Comparison of ENCODE assay signal across 1 cellular context in the genomic region with DNA sequence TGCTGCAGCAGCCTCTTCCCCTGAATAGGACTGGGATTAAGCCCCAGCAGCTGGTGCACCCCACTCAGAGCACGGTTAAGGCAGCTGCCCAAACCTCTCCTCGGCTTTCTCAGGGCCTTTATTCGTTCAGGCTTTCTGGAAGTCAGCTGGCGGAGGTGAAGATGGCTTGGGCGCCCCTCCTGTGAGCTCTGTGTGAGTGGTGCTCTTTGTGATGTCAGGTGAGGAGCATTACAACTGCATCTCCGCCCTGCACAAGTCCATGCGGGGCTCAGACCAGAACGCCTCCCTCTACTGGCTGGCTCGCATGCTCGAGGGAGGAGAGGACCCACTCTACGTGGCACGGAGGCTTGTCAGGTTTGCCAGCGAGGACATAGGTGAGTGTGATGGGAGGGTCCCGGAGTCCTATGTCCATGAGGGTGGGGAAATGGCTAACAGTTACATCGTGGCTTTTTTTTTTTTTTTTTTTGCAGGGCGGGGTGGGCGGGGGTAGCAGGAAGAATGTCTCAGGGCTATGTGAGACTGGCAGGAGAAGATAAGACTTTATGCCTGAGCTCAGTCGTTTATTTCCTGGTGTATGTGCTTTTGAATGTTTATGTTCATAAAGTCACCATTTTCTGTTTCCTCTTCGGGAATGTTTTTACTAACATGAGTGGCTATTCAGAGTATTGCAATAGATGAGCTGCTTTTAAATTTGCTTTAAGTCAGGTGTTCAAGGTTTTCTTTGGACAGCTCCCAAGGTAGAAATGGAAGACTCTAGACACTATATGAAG.
TF ChIP-seq lines count a peak whose summit lies in the region.

No MANE protein-coding gene starts in this region.

TF ChIP-seq in K562, 482 proteins besides CTCF, POLR2A, EP300 and RAD21 (continued from another document and continues in another):
- no peak for TF ChIP-seq PURB (CRISPR knock-in tag; IDR thresholded peaks at IDR 0.05; ENCODE audit: low read depth)
- TF ChIP-seq SMAD4 (CRISPR knock-in tag; conservative IDR thresholded peaks at IDR 0.05), result peak; percentile 43; the same call in 1 of the 2 replicates
- no peak for TF ChIP-seq ZNF143 (CRISPR knock-in tag; IDR thresholded peaks at IDR 0.05)
- no peak for TF ChIP-seq ZNF24 (IDR thresholded peaks at IDR 0.05)
- TF ChIP-seq PYGO2 (tag; IDR thresholded peaks at IDR 0.05), result no peak
- peak; percentile 62 for TF ChIP-seq SMARCB1 (IDR thresholded peaks at IDR 0.05; ENCODE audit: insufficient read length, low read depth)
- no peak for TF ChIP-seq SREBF2 (CRISPR knock-in tag; IDR thresholded peaks at IDR 0.05)
- no peak for TF ChIP-seq PPARD (CRISPR knock-in tag; IDR thresholded peaks at IDR 0.05)
- 0 out of 4 replicates have a peak, but pooled peaks of 1 of the 2 experiments have one; percentile 24 for TF ChIP-seq TEAD1 (CRISPR knock-in tag; IDR thresholded peaks at IDR 0.05)
- peak; percentile 96 for TF ChIP-seq ZNF384 (IDR thresholded peaks at IDR 0.05; ENCODE audit: low read depth, low read length)
- TF ChIP-seq, protein P1, sequence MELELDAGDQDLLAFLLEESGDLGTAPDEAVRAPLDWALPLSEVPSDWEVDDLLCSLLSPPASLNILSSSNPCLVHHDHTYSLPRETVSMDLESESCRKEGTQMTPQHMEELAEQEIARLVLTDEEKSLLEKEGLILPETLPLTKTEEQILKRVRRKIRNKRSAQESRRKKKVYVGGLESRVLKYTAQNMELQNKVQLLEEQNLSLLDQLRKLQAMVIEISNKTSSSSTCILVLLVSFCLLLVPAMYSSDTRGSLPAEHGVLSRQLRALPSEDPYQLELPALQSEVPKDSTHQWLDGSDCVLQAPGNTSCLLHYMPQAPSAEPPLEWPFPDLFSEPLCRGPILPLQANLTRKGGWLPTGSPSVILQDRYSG (tag; conservative IDR thresholded peaks at IDR 0.05; ENCODE audit: low read depth), result no peak
- no peak for TF ChIP-seq STAT5B (CRISPR knock-in tag; IDR thresholded peaks at IDR 0.05)
- TF ChIP-seq MTA1 (IDR thresholded peaks at IDR 0.05; ENCODE audit: borderline replicate concordance), result no peak
- no peak for TF ChIP-seq HNRNPUL1 (IDR thresholded peaks at IDR 0.05; ENCODE audit: low read length)
- TF ChIP-seq, protein P2, sequence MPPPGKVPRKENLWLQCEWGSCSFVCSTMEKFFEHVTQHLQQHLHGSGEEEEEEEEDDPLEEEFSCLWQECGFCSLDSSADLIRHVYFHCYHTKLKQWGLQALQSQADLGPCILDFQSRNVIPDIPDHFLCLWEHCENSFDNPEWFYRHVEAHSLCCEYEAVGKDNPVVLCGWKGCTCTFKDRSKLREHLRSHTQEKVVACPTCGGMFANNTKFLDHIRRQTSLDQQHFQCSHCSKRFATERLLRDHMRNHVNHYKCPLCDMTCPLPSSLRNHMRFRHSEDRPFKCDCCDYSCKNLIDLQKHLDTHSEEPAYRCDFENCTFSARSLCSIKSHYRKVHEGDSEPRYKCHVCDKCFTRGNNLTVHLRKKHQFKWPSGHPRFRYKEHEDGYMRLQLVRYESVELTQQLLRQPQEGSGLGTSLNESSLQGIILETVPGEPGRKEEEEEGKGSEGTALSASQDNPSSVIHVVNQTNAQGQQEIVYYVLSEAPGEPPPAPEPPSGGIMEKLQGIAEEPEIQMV (tag; conservative IDR thresholded peaks at IDR 0.05; ENCODE audit: low read depth), result no peak
- TF ChIP-seq CHD4 (IDR thresholded peaks at IDR 0.05; ENCODE audit: insufficient read depth, insufficient replicate concordance, low read depth, low read length, poor library complexity, severe bottlenecking), result no peak
- 0 out of 2 replicates have a peak, but pooled peaks have one; percentile 4 for TF ChIP-seq CBFA2T2 (conservative IDR thresholded peaks at IDR 0.05)
- TF ChIP-seq, protein P3, sequence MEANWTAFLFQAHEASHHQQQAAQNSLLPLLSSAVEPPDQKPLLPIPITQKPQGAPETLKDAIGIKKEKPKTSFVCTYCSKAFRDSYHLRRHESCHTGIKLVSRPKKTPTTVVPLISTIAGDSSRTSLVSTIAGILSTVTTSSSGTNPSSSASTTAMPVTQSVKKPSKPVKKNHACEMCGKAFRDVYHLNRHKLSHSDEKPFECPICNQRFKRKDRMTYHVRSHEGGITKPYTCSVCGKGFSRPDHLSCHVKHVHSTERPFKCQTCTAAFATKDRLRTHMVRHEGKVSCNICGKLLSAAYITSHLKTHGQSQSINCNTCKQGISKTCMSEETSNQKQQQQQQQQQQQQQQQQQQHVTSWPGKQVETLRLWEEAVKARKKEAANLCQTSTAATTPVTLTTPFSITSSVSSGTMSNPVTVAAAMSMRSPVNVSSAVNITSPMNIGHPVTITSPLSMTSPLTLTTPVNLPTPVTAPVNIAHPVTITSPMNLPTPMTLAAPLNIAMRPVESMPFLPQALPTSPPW (CRISPR knock-in tag; IDR thresholded peaks at IDR 0.05), result peak; percentile 78
- TF ChIP-seq CBX5 (IDR thresholded peaks at IDR 0.05; ENCODE audit: borderline replicate concordance, low read depth), result no peak
- no peak for TF ChIP-seq MAFG (tag; conservative IDR thresholded peaks at IDR 0.05)
- TF ChIP-seq, protein P4, sequence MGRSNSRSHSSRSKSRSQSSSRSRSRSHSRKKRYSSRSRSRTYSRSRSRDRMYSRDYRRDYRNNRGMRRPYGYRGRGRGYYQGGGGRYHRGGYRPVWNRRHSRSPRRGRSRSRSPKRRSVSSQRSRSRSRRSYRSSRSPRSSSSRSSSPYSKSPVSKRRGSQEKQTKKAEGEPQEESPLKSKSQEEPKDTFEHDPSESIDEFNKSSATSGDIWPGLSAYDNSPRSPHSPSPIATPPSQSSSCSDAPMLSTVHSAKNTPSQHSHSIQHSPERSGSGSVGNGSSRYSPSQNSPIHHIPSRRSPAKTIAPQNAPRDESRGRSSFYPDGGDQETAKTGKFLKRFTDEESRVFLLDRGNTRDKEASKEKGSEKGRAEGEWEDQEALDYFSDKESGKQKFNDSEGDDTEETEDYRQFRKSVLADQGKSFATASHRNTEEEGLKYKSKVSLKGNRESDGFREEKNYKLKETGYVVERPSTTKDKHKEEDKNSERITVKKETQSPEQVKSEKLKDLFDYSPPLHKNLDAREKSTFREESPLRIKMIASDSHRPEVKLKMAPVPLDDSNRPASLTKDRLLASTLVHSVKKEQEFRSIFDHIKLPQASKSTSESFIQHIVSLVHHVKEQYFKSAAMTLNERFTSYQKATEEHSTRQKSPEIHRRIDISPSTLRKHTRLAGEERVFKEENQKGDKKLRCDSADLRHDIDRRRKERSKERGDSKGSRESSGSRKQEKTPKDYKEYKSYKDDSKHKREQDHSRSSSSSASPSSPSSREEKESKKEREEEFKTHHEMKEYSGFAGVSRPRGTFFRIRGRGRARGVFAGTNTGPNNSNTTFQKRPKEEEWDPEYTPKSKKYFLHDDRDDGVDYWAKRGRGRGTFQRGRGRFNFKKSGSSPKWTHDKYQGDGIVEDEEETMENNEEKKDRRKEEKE (IDR thresholded peaks at IDR 0.05; ENCODE audit: borderline replicate concordance in 1 of 2, control insufficient read depth in 1 of 2, low read depth in 2 of 2, low read length in 1 of 2), result no peak
- peak; percentile 38 for TF ChIP-seq TCF3 (CRISPR knock-in tag; IDR thresholded peaks at IDR 0.05)
- no peak for TF ChIP-seq RUNX1 (IDR thresholded peaks at IDR 0.05; ENCODE audit: low read depth)
- TF ChIP-seq, protein P5, sequence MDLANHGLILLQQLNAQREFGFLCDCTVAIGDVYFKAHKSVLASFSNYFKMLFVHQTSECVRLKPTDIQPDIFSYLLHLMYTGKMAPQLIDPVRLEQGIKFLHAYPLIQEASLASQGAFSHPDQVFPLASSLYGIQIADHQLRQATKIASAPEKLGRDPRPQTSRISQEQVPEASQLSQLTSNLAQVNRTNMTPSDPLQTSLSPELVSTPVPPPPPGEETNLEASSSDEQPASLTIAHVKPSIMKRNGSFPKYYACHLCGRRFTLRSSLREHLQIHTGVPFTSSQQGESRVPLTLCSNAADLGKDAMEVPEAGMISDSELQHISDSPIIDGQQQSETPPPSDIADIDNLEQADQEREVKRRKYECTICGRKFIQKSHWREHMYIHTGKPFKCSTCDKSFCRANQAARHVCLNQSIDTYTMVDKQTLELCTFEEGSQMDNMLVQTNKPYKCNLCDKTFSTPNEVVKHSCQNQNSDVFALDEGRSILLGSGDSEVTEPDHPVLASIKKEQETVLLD (IDR thresholded peaks at IDR 0.05), result no peak
- TF ChIP-seq, protein P6, sequence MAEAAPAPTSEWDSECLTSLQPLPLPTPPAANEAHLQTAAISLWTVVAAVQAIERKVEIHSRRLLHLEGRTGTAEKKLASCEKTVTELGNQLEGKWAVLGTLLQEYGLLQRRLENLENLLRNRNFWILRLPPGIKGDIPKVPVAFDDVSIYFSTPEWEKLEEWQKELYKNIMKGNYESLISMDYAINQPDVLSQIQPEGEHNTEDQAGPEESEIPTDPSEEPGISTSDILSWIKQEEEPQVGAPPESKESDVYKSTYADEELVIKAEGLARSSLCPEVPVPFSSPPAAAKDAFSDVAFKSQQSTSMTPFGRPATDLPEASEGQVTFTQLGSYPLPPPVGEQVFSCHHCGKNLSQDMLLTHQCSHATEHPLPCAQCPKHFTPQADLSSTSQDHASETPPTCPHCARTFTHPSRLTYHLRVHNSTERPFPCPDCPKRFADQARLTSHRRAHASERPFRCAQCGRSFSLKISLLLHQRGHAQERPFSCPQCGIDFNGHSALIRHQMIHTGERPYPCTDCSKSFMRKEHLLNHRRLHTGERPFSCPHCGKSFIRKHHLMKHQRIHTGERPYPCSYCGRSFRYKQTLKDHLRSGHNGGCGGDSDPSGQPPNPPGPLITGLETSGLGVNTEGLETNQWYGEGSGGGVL (CRISPR knock-in tag; IDR thresholded peaks at IDR 0.05), result no peak
- no peak for TF ChIP-seq ZNF12 (CRISPR knock-in tag; IDR thresholded peaks at IDR 0.05)
- no peak for TF ChIP-seq ZNF133 (CRISPR knock-in tag; IDR thresholded peaks at IDR 0.05)
- TF ChIP-seq SUPT5H (IDR thresholded peaks at IDR 0.05), result peak; percentile 32; the same call in 1 of the 2 replicates
- no peak for TF ChIP-seq NFRKB (IDR thresholded peaks at IDR 0.05; ENCODE audit: low read depth)
- TF ChIP-seq NCOA6 (IDR thresholded peaks at IDR 0.05), result no peak
- no peak for TF ChIP-seq NONO (IDR thresholded peaks at IDR 0.05; ENCODE audit: low read depth in 2 of 2, low read length in 1 of 2)
- TF ChIP-seq ZNF561 (CRISPR knock-in tag; conservative IDR thresholded peaks at IDR 0.05), result no peak
- no peak for TF ChIP-seq ZNF696 (CRISPR knock-in tag; conservative IDR thresholded peaks at IDR 0.05)
- TF ChIP-seq, protein P7, sequence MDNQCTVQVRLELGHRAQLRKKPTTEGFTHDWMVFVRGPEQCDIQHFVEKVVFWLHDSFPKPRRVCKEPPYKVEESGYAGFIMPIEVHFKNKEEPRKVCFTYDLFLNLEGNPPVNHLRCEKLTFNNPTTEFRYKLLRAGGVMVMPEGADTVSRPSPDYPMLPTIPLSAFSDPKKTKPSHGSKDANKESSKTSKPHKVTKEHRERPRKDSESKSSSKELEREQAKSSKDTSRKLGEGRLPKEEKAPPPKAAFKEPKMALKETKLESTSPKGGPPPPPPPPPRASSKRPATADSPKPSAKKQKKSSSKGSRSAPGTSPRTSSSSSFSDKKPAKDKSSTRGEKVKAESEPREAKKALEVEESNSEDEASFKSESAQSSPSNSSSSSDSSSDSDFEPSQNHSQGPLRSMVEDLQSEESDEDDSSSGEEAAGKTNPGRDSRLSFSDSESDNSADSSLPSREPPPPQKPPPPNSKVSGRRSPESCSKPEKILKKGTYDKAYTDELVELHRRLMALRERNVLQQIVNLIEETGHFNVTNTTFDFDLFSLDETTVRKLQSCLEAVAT (IDR thresholded peaks at IDR 0.05), result no peak
- TF ChIP-seq E2F3 (CRISPR knock-in tag; IDR thresholded peaks at IDR 0.05), result no peak
- TF ChIP-seq DIDO1 (tag; IDR thresholded peaks at IDR 0.05; ENCODE audit: low read depth), result no peak
- TF ChIP-seq, protein P8, sequence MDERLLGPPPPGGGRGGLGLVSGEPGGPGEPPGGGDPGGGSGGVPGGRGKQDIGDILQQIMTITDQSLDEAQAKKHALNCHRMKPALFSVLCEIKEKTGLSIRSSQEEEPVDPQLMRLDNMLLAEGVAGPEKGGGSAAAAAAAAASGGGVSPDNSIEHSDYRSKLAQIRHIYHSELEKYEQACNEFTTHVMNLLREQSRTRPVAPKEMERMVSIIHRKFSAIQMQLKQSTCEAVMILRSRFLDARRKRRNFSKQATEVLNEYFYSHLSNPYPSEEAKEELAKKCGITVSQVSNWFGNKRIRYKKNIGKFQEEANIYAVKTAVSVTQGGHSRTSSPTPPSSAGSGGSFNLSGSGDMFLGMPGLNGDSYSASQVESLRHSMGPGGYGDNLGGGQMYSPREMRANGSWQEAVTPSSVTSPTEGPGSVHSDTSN (CRISPR knock-in tag; IDR thresholded peaks at IDR 0.05; ENCODE audit: low read depth), result no peak
- TF ChIP-seq, protein P8 (tag; conservative IDR thresholded peaks at IDR 0.05; ENCODE audit: low read depth), result no peak
- TF ChIP-seq SAP30 (IDR thresholded peaks at IDR 0.05; ENCODE audit: borderline replicate concordance, insufficient read depth, low read depth, low read length, poor library complexity, severe bottlenecking), result no peak
- TF ChIP-seq FOXK1 (CRISPR knock-in tag; IDR thresholded peaks at IDR 0.05; ENCODE audit: borderline replicate concordance), result no peak
- no peak for TF ChIP-seq ZNF253 (CRISPR knock-in tag; conservative IDR thresholded peaks at IDR 0.05)
- 0 out of 2 replicates have a peak, but pooled peaks have one; percentile 7 for TF ChIP-seq EGR1 (conservative IDR thresholded peaks at IDR 0.05)
- TF ChIP-seq TRIM24 (IDR thresholded peaks at IDR 0.05), result no peak
- TF ChIP-seq DPF2 (IDR thresholded peaks at IDR 0.05), result peak; percentile 82
- TF ChIP-seq MXI1 (IDR thresholded peaks at IDR 0.05; ENCODE audit: low read depth, low read length), result no peak
- TF ChIP-seq SRSF3 (IDR thresholded peaks at IDR 0.05; ENCODE audit: insufficient read depth, low read length), result no peak
- no peak for TF ChIP-seq RBM25 (IDR thresholded peaks at IDR 0.05; ENCODE audit: low read depth, low read length, severe bottlenecking)
- TF ChIP-seq ZNF699 (CRISPR knock-in tag; IDR thresholded peaks at IDR 0.05; ENCODE audit: insufficient replicate concordance), result no peak
- no peak for TF ChIP-seq ZSCAN32 (CRISPR knock-in tag; IDR thresholded peaks at IDR 0.05)
- TF ChIP-seq MAFF (IDR thresholded peaks at IDR 0.05; ENCODE audit: low read length), result no peak
- TF ChIP-seq TBL1XR1 (IDR thresholded peaks at IDR 0.05; ENCODE audit: low read length in 2 of 2), result no peak
- TF ChIP-seq, protein P9, sequence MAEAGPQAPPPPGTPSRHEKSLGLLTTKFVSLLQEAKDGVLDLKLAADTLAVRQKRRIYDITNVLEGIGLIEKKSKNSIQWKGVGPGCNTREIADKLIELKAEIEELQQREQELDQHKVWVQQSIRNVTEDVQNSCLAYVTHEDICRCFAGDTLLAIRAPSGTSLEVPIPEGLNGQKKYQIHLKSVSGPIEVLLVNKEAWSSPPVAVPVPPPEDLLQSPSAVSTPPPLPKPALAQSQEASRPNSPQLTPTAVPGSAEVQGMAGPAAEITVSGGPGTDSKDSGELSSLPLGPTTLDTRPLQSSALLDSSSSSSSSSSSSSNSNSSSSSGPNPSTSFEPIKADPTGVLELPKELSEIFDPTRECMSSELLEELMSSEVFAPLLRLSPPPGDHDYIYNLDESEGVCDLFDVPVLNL (CRISPR knock-in tag; IDR thresholded peaks at IDR 0.05; ENCODE audit: low read depth), result no peak
- no peak for TF ChIP-seq ZNF3 (CRISPR knock-in tag; IDR thresholded peaks at IDR 0.05)
